ENCODE assay signal across 1 cellular context in the genomic region with DNA sequence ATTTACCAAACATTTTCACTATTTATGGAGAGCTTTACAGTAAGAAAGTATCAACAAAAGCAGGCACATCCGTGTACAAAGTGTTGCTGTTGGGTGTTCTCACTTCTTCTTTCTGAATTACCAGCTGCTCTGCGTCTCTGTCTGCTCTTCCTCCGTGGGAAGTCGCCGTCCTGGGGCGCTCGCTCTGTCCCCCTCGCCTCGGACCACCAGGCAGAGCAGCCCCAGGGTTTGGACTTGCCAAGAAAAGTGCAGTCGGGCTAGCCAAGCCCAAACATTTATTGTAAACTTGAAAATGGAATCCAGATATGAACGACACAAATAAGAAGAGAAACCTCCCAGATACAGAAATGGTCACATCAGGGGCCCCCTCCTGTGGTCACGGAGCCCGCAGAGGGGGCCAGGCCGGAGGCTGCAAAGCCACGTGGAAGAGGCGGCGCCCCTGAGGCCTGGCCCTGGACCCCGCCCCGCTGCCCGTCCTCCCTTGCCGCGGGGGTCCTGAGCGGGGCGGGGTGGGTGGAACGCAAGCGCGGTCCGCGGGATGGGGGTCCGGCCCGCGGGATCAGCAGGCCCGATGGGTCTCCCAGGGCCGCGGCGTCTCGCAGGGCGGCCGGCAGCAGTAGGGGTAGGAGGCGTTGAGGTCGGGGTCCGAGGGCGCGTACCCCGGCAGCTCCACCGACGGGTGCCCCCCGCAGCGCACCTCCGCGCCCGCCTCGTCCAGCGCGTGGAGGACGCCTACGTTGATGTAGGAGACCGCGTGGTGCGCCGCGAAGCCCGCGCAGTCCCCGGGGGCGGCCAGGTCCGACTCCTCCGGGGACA.
TF ChIP-seq lines count a peak whose summit lies in the region.

No MANE protein-coding gene starts in this region.

TF ChIP-seq in H1, 55 proteins besides CTCF, POLR2A, EP300 and RAD21:
- TF ChIP-seq RXRA (IDR thresholded peaks at IDR 0.05; ENCODE audit: insufficient read depth, low read depth, low read length): no peak
- TF ChIP-seq SIRT6 (IDR thresholded peaks at IDR 0.05; ENCODE audit: low read length): no peak
- peak; percentile 67 for TF ChIP-seq EZH2 (IDR thresholded peaks at IDR 0.05; ENCODE audit: low read depth, low read length, severe bottlenecking)
- no peak for TF ChIP-seq JUN (IDR thresholded peaks at IDR 0.05; ENCODE audit: low read depth, low read length)
- TF ChIP-seq TAF1 (IDR thresholded peaks at IDR 0.05; ENCODE audit: low read depth, low read length): no peak
- TF ChIP-seq RFX5 (IDR thresholded peaks at IDR 0.05; ENCODE audit: borderline replicate concordance, low read depth, low read length): no peak
- TF ChIP-seq RNF2 (IDR thresholded peaks at IDR 0.05; ENCODE audit: borderline replicate concordance, low read depth, low read length, missing control alignments, poor library complexity, severe bottlenecking): peak; percentile 77
- TF ChIP-seq PHF8 (conservative IDR thresholded peaks at IDR 0.05; ENCODE audit: low read depth, low read length): no peak
- no peak for TF ChIP-seq CHD2 (IDR thresholded peaks at IDR 0.05; ENCODE audit: low read length)
- peak; percentile 27; the same call in 1 of the 2 replicates for TF ChIP-seq MAX (IDR thresholded peaks at IDR 0.05)
- TF ChIP-seq KDM4A (IDR thresholded peaks at IDR 0.05; ENCODE audit: low read depth, low read length, severe bottlenecking): peak; percentile 68
- no peak for TF ChIP-seq ATF3 (IDR thresholded peaks at IDR 0.05; ENCODE audit: insufficient read depth, low read depth, low read length)
- TF ChIP-seq BACH1 (IDR thresholded peaks at IDR 0.05; ENCODE audit: low read length): no peak
- TF ChIP-seq KDM5A (IDR thresholded peaks at IDR 0.05; ENCODE audit: low read length): no peak
- TF ChIP-seq YY1 (IDR thresholded peaks at IDR 0.05; ENCODE audit: low read depth, low read length): no peak
- peak; percentile 79 for TF ChIP-seq SUZ12 (IDR thresholded peaks at IDR 0.05; ENCODE audit: low read length)
